In genomic region chr20:49675368-49676151, GRCh38 we compare ENCODE assay signal across 1 cellular context.
TF ChIP-seq lines count a peak whose summit lies in the region.

No MANE protein-coding gene starts in this region.

TF ChIP-seq in HepG2, 621 proteins besides CTCF, POLR2A, EP300 and RAD21 (continued from another document and continues in another):
- peak; percentile 37; the same call in 1 of the 2 replicates for TF ChIP-seq PRDM10 (CRISPR knock-in tag; IDR thresholded peaks at IDR 0.05; ENCODE audit: low read depth)
- TF ChIP-seq ZNF460 (CRISPR knock-in tag; IDR thresholded peaks at IDR 0.05; ENCODE audit: borderline replicate concordance): no peak
- peak; percentile 58; the same call in 1 of the 2 replicates for TF ChIP-seq HNF4G (IDR thresholded peaks at IDR 0.05; ENCODE audit: borderline replicate concordance, low read depth, low read length)
- TF ChIP-seq HNF4G (CRISPR knock-in tag; IDR thresholded peaks at IDR 0.05; ENCODE audit: borderline replicate concordance, low read depth): no peak
- no peak for TF ChIP-seq IKZF1 (IDR thresholded peaks at IDR 0.05)
- TF ChIP-seq NFE2L1 (CRISPR knock-in tag; IDR thresholded peaks at IDR 0.05; ENCODE audit: borderline replicate concordance): no peak
- peak; percentile 35 for TF ChIP-seq RBM22 (optimal IDR thresholded peaks at IDR 0.05; ENCODE audit: low read length)
- TF ChIP-seq ZNF709 (CRISPR knock-in tag; IDR thresholded peaks at IDR 0.05): no peak
- no peak; the same call in none of the 2 replicates for TF ChIP-seq HOXA3 (CRISPR knock-in tag; IDR thresholded peaks at IDR 0.05)
- no peak for TF ChIP-seq ZNF180 (CRISPR knock-in tag; IDR thresholded peaks at IDR 0.05; ENCODE audit: borderline replicate concordance, low read depth)
- TF ChIP-seq GZF1 (CRISPR knock-in tag; IDR thresholded peaks at IDR 0.05): no peak
- TF ChIP-seq ZNF580 (CRISPR knock-in tag; IDR thresholded peaks at IDR 0.05; ENCODE audit: borderline replicate concordance, low read depth): no peak
- peak; percentile 10; the same call in 1 of the 2 replicates for TF ChIP-seq ZFY (CRISPR knock-in tag; IDR thresholded peaks at IDR 0.05)
- TF ChIP-seq HDAC2 (CRISPR knock-in tag; IDR thresholded peaks at IDR 0.05): peak; percentile 79
- no peak for TF ChIP-seq KLF6 (CRISPR knock-in tag; IDR thresholded peaks at IDR 0.05)
- no peak for TF ChIP-seq ZKSCAN1 (IDR thresholded peaks at IDR 0.05; ENCODE audit: low read length)
- peak; percentile 80; the same call in 1 of the 2 replicates for TF ChIP-seq ZBTB20 (CRISPR knock-in tag; IDR thresholded peaks at IDR 0.05; ENCODE audit: borderline replicate concordance, low read depth)
- TF ChIP-seq ZNF724P (CRISPR knock-in tag; IDR thresholded peaks at IDR 0.05; ENCODE audit: borderline replicate concordance): no peak
- TF ChIP-seq KDM4B (CRISPR knock-in tag; IDR thresholded peaks at IDR 0.05): 0 out of 2 replicates have a peak, but pooled peaks have one; percentile 19
- TF ChIP-seq, protein P1, sequence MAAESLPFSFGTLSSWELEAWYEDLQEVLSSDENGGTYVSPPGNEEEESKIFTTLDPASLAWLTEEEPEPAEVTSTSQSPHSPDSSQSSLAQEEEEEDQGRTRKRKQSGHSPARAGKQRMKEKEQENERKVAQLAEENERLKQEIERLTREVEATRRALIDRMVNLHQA (CRISPR knock-in tag; IDR thresholded peaks at IDR 0.05): no peak
- TF ChIP-seq ETV6 (CRISPR knock-in tag; conservative IDR thresholded peaks at IDR 0.05): no peak
- peak; percentile 64 for TF ChIP-seq ZEB1 (IDR thresholded peaks at IDR 0.05; ENCODE audit: insufficient replicate concordance, low read depth)
- TF ChIP-seq HHEX (CRISPR knock-in tag; IDR thresholded peaks at IDR 0.05): no peak
- TF ChIP-seq ATF2 (CRISPR knock-in tag; IDR thresholded peaks at IDR 0.05): peak; percentile 95
- peak; percentile 45; the same call in 1 of the 2 replicates for TF ChIP-seq RARA (CRISPR knock-in tag; IDR thresholded peaks at IDR 0.05)
- peak; percentile 40; the same call in 1 of the 2 replicates for TF ChIP-seq SIX1 (CRISPR knock-in tag; IDR thresholded peaks at IDR 0.05; ENCODE audit: borderline replicate concordance)
- TF ChIP-seq, protein P2, sequence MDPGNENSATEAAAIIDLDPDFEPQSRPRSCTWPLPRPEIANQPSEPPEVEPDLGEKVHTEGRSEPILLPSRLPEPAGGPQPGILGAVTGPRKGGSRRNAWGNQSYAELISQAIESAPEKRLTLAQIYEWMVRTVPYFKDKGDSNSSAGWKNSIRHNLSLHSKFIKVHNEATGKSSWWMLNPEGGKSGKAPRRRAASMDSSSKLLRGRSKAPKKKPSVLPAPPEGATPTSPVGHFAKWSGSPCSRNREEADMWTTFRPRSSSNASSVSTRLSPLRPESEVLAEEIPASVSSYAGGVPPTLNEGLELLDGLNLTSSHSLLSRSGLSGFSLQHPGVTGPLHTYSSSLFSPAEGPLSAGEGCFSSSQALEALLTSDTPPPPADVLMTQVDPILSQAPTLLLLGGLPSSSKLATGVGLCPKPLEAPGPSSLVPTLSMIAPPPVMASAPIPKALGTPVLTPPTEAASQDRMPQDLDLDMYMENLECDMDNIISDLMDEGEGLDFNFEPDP (CRISPR knock-in tag; conservative IDR thresholded peaks at IDR 0.05): no peak
- TF ChIP-seq SP2 (CRISPR knock-in tag; IDR thresholded peaks at IDR 0.05): no peak
- no peak for TF ChIP-seq HOXA9 (CRISPR knock-in tag; IDR thresholded peaks at IDR 0.05; ENCODE audit: borderline replicate concordance)
- no peak for TF ChIP-seq ZNF780A (CRISPR knock-in tag; IDR thresholded peaks at IDR 0.05)
- TF ChIP-seq, protein P3, sequence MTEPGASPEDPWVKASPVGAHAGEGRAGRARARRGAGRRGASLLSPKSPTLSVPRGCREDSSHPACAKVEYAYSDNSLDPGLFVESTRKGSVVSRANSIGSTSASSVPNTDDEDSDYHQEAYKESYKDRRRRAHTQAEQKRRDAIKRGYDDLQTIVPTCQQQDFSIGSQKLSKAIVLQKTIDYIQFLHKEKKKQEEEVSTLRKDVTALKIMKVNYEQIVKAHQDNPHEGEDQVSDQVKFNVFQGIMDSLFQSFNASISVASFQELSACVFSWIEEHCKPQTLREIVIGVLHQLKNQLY (CRISPR knock-in tag; IDR thresholded peaks at IDR 0.05): peak; percentile 45
- TF ChIP-seq BRCA1 (CRISPR knock-in tag; IDR thresholded peaks at IDR 0.05): peak; percentile 59; the same call in 1 of the 2 replicates
- no peak for TF ChIP-seq ZNF10 (CRISPR knock-in tag; IDR thresholded peaks at IDR 0.05; ENCODE audit: borderline replicate concordance, low read depth)
- TF ChIP-seq GPN1 (CRISPR knock-in tag; IDR thresholded peaks at IDR 0.05; ENCODE audit: borderline replicate concordance): no peak
- TF ChIP-seq ZNF34 (CRISPR knock-in tag; IDR thresholded peaks at IDR 0.05; ENCODE audit: borderline replicate concordance): no peak
- TF ChIP-seq NBN (conservative IDR thresholded peaks at IDR 0.05): no peak
- TF ChIP-seq ZNF691 (CRISPR knock-in tag; IDR thresholded peaks at IDR 0.05; ENCODE audit: borderline replicate concordance, low read depth): no peak
- TF ChIP-seq ZNF124 (CRISPR knock-in tag; IDR thresholded peaks at IDR 0.05): no peak
- no peak for TF ChIP-seq DNMT1 (CRISPR knock-in tag; IDR thresholded peaks at IDR 0.05)
- no peak for TF ChIP-seq BHLHE40 (IDR thresholded peaks at IDR 0.05; ENCODE audit: low read length)
- TF ChIP-seq ZNF567 (CRISPR knock-in tag; IDR thresholded peaks at IDR 0.05; ENCODE audit: borderline replicate concordance): 0 out of 2 replicates have a peak, but pooled peaks have one; percentile 10
- no peak for TF ChIP-seq BORCS8-MEF2B (CRISPR knock-in tag; IDR thresholded peaks at IDR 0.05)
- no peak for TF ChIP-seq RBAK (CRISPR knock-in tag; IDR thresholded peaks at IDR 0.05)
- TF ChIP-seq, protein P4, sequence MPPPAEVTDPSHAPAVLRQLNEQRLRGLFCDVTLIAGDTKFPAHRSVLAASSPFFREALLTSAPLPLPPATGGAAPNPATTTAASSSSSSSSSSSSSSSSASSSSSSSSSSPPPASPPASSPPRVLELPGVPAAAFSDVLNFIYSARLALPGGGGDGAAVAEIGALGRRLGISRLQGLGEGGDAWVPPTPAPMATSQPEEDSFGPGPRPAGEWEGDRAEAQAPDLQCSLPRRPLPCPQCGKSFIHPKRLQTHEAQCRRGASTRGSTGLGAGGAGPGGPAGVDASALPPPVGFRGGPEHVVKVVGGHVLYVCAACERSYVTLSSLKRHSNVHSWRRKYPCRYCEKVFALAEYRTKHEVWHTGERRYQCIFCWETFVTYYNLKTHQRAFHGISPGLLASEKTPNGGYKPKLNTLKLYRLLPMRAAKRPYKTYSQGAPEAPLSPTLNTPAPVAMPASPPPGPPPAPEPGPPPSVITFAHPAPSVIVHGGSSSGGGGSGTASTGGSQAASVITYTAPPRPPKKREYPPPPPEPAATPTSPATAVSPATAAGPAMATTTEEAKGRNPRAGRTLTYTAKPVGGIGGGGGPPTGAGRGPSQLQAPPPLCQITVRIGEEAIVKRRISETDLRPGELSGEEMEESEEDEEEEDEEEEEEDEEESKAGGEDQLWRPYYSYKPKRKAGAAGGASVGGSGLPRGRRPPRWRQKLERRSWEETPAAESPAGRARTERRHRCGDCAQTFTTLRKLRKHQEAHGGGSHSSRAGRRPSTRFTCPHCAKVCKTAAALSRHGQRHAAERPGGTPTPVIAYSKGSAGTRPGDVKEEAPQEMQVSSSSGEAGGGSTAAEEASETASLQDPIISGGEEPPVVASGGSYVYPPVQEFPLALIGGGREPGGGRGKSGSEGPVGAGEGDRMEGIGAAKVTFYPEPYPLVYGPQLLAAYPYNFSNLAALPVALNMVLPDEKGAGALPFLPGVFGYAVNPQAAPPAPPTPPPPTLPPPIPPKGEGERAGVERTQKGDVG (CRISPR knock-in tag; IDR thresholded peaks at IDR 0.05; ENCODE audit: borderline replicate concordance): no peak
- TF ChIP-seq NPAS2 (CRISPR knock-in tag; IDR thresholded peaks at IDR 0.05; ENCODE audit: borderline replicate concordance): no peak; the same call in 1 of the 2 replicates
- TF ChIP-seq, protein P5, sequence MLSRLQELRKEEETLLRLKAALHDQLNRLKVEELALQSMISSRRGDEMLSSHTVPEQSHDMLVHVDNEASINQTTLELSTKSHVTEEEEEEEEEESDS (CRISPR knock-in tag; IDR thresholded peaks at IDR 0.05; ENCODE audit: borderline replicate concordance): no peak
- TF ChIP-seq, protein P6, sequence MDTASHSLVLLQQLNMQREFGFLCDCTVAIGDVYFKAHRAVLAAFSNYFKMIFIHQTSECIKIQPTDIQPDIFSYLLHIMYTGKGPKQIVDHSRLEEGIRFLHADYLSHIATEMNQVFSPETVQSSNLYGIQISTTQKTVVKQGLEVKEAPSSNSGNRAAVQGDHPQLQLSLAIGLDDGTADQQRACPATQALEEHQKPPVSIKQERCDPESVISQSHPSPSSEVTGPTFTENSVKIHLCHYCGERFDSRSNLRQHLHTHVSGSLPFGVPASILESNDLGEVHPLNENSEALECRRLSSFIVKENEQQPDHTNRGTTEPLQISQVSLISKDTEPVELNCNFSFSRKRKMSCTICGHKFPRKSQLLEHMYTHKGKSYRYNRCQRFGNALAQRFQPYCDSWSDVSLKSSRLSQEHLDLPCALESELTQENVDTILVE (CRISPR knock-in tag; IDR thresholded peaks at IDR 0.05): no peak; the same call in 1 of the 2 replicates
- no peak for TF ChIP-seq JUNB (CRISPR knock-in tag; IDR thresholded peaks at IDR 0.05; ENCODE audit: borderline replicate concordance)
- no peak for TF ChIP-seq MBNL3 (CRISPR knock-in tag; conservative IDR thresholded peaks at IDR 0.05)
- TF ChIP-seq, protein P7, sequence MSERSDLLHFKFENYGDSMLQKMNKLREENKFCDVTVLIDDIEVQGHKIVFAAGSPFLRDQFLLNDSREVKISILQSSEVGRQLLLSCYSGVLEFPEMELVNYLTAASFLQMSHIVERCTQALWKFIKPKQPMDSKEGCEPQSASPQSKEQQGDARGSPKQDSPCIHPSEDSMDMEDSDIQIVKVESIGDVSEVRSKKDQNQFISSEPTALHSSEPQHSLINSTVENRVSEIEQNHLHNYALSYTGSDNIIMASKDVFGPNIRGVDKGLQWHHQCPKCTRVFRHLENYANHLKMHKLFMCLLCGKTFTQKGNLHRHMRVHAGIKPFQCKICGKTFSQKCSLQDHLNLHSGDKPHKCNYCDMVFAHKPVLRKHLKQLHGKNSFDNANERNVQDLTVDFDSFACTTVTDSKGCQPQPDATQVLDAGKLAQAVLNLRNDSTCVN (CRISPR knock-in tag; IDR thresholded peaks at IDR 0.05; ENCODE audit: borderline replicate concordance): no peak
- TF ChIP-seq SRY (CRISPR knock-in tag; IDR thresholded peaks at IDR 0.05): no peak
- no peak for TF ChIP-seq SMARCE1 (IDR thresholded peaks at IDR 0.05; ENCODE audit: borderline replicate concordance)
- TF ChIP-seq MIER2 (CRISPR knock-in tag; IDR thresholded peaks at IDR 0.05): no peak
